ENCODE assay signal across 8 cellular contexts in genomic region chrX:134990475-134991473, GRCh38. TPM values are rescaled to one million over a fixed set of nuclear protein-coding genes. Genes with fewer than 3 reads are reported as not detected.
DNase-seq lines count a peak whose midpoint lies in the region; ATAC-seq and TF ChIP-seq lines count a peak whose summit lies in the region.

TSS of gene SMIM10 (plus strand) at chrX:134990991. CDS start at chrX:134991096, 105 bp downstream.

- ATAC-seq in GM18868 (IDR thresholded peaks at IDR 0.05; ENCODE audit: unreplicated experiment): peak; percentile 72
- peak; percentile 39 to 65 for ATAC-seq in naive thymus-derived CD8-positive, alpha-beta T cell

- no peak within 1 kb of the TSS for H3K27ac ChIP-seq in thymus (ENCODE audit: low read depth)

- H3K27ac Mint-ChIP-seq in activated T-cell treated with anti-CD3 and anti-CD28 coated beads, Interleukin-2, amount 50 U/mL, for 24 hours: peak within 1 kb of the TSS; percentile 91
- H3K27ac Mint-ChIP-seq in naive thymus-derived CD8-positive, alpha-beta T cell: peak within 1 kb of the TSS in 1 of 10 donors; percentile 1

- H3K9me3 Mint-ChIP-seq in activated T-cell treated with anti-CD3 and anti-CD28 coated beads, Interleukin-2, amount 50 U/mL, for 24 hours: no peaks in the 10 kb centered on the region
- no peaks in the 10 kb centered on the region for H3K9me3 Mint-ChIP-seq in naive thymus-derived CD8-positive, alpha-beta T cell

- POLR2A ChIA-PET in naive thymus-derived CD8-positive, alpha-beta T cell (lab: Charles Lee): no interaction called here

- no peaks in the 10 kb centered on the region for H3K4me1 ChIP-seq in thymus (ENCODE audit: control insufficient read depth, insufficient read depth, low read length)

- no peak for TF ChIP-seq CTCF in fibroblast of the aortic adventitia (IDR thresholded peaks at IDR 0.05; ENCODE audit: insufficient read depth, low read length)

- H3K36me3 ChIP-seq in thymus (ENCODE audit: control insufficient read depth, insufficient read depth): no peaks in the 10 kb centered on the region

- H3K9me3 ChIP-seq in thymus (ENCODE audit: control insufficient read depth): no peaks in the 10 kb centered on the region

- H3K4me1 Mint-ChIP-seq in activated T-cell treated with anti-CD3 and anti-CD28 coated beads, Interleukin-2, amount 50 U/mL, for 24 hours (ENCODE audit: low read depth): peaks cover 14% of the 10 kb centered on the region
- H3K4me1 Mint-ChIP-seq in naive thymus-derived CD8-positive, alpha-beta T cell: peaks cover 8 to 13% (median 12%) of the 10 kb centered on the region in 4 donors

- 7% methylated on average over 49 of the region's 49 CpGs for WGBS in thymus

- no peaks in the 10 kb centered on the region for H3K36me3 Mint-ChIP-seq in activated T-cell treated with anti-CD3 and anti-CD28 coated beads, Interleukin-2, amount 50 U/mL, for 24 hours (ENCODE audit: low read depth)
- no peaks in the 10 kb centered on the region for H3K36me3 Mint-ChIP-seq in naive thymus-derived CD8-positive, alpha-beta T cell

- DNase-seq in A172 (ENCODE audit: low spot score) (peak; percentile 20), LHCN-M2 (ENCODE audit: low read depth) (peak; percentile 75), fibroblast of the aortic adventitia (ENCODE audit: low read depth) (peak; percentile 67), COR-L47 (lab: John Stamatoyannopoulos, UW) (no peak)
- peak; percentile 60 for DNase-seq in activated T-cell treated with anti-CD3 and anti-CD28 coated beads, Interleukin-2, amount 50 U/mL, for 24 hours
- peak in 6 of 10 donors; percentile 1 to 63 (median 10) for DNase-seq in naive thymus-derived CD8-positive, alpha-beta T cell

- peaks cover 4% of the 10 kb centered on the region for H3K27me3 ChIP-seq in thymus (ENCODE audit: control insufficient read depth, insufficient read depth)

- peak within 1 kb of the TSS; percentile 77 for H3K4me3 Mint-ChIP-seq in activated T-cell treated with anti-CD3 and anti-CD28 coated beads, Interleukin-2, amount 50 U/mL, for 24 hours
- peak within 1 kb of the TSS; percentile 70 to 85 (median 81) for H3K4me3 Mint-ChIP-seq in naive thymus-derived CD8-positive, alpha-beta T cell

- peaks cover 49% of the 10 kb centered on the region for H3K27me3 Mint-ChIP-seq in activated T-cell treated with anti-CD3 and anti-CD28 coated beads, Interleukin-2, amount 50 U/mL, for 24 hours
- H3K27me3 Mint-ChIP-seq in naive thymus-derived CD8-positive, alpha-beta T cell: peaks cover 14 to 24% (median 17%) of the 10 kb centered on the region in 5 donors

- H3K4me3 ChIP-seq in fibroblast of the aortic adventitia (ENCODE audit: low read depth, low read length) (peak within 1 kb of the TSS; percentile 61), thymus (ENCODE audit: low read length) (peak within 1 kb of the TSS; percentile 32)

RNA-seq across cellular contexts. Expression of gene SMIM10, which starts in this region (rescaled TPM):
- 0.40 and 0.60 TPM in 2 replicates for total RNA-seq in A172 (2014; rRNA removed; shearing (Covaris generic))
- total RNA-seq in LHCN-M2 (2014; rRNA removed) (6.4 and 7.4 TPM in 2 replicates), fibroblast of the aortic adventitia (ENCODE audit: low replicate concordance) (5.0 and 6.6 TPM in 2 replicates)
- 8.1 TPM for polyA plus RNA-seq in LHCN-M2 (2012)
- not detected for total RNA-seq in naive thymus-derived CD8-positive, alpha-beta T cell
- polyA plus RNA-seq in naive thymus-derived CD8-positive, alpha-beta T cell: under 1 TPM in 1 of 3 donors, not detected in 2; 0.14 TPM
- polyA plus RNA-seq in thymus: 6.5 TPM

Comparison
In these comparisons a context has a peak if more than half of its experiments do, and no peak if none do; other contexts are left out.
1. Peak in DNase-seq in A172; RNA of the gene not detected or under 1 TPM.
2. Peak in DNase-seq and ATAC-seq in naive thymus-derived CD8-positive, alpha-beta T cell; RNA of the gene not detected or under 1 TPM.